ENCODE assay signal across 1 cellular context in the genomic region with DNA sequence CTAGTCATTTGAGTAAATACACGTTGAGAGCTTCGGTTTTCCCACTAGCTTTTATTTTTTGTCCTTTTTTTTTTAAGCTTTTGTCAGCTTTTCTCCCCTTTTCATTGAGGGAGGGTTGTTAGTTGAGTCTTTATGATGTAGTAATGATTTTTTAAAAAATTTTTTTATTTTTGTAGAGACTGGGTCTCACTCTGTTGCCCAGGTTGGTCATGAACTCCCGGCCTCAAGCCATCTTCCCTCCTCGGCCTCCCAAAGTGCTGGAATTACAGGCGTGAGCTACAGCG.
TF ChIP-seq lines count a peak whose summit lies in the region.

No MANE protein-coding gene starts in this region.

TF ChIP-seq in K562, 482 proteins besides CTCF, POLR2A, EP300 and RAD21:
- TF ChIP-seq MAFF (IDR thresholded peaks at IDR 0.05; ENCODE audit: low read length) (no peak), KAT7 (CRISPR knock-in tag; IDR thresholded peaks at IDR 0.05; ENCODE audit: borderline replicate concordance) (0 out of 2 replicates have a peak, but pooled peaks have one; percentile 66), ZNF347 (CRISPR knock-in tag; IDR thresholded peaks at IDR 0.05; ENCODE audit: low read depth) (no peak), ZEB2 (IDR thresholded peaks at IDR 0.05) (no peak), ZFP36 (IDR thresholded peaks at IDR 0.05; ENCODE audit: low read depth, low read length, partially characterized antibody) (no peak), MYNN (IDR thresholded peaks at IDR 0.05) (no peak), MYNN (CRISPR knock-in tag; IDR thresholded peaks at IDR 0.05) (no peak), U2AF2 (optimal IDR thresholded peaks at IDR 0.05; ENCODE audit: low read depth, low read length) (no peak), PRPF4 (IDR thresholded peaks at IDR 0.05; ENCODE audit: insufficient read depth, low read depth, low read length, poor library complexity, severe bottlenecking) (no peak)
- TF ChIP-seq, protein P1, sequence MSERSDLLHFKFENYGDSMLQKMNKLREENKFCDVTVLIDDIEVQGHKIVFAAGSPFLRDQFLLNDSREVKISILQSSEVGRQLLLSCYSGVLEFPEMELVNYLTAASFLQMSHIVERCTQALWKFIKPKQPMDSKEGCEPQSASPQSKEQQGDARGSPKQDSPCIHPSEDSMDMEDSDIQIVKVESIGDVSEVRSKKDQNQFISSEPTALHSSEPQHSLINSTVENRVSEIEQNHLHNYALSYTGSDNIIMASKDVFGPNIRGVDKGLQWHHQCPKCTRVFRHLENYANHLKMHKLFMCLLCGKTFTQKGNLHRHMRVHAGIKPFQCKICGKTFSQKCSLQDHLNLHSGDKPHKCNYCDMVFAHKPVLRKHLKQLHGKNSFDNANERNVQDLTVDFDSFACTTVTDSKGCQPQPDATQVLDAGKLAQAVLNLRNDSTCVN (CRISPR knock-in tag; IDR thresholded peaks at IDR 0.05): no peak
- TF ChIP-seq, protein P2, sequence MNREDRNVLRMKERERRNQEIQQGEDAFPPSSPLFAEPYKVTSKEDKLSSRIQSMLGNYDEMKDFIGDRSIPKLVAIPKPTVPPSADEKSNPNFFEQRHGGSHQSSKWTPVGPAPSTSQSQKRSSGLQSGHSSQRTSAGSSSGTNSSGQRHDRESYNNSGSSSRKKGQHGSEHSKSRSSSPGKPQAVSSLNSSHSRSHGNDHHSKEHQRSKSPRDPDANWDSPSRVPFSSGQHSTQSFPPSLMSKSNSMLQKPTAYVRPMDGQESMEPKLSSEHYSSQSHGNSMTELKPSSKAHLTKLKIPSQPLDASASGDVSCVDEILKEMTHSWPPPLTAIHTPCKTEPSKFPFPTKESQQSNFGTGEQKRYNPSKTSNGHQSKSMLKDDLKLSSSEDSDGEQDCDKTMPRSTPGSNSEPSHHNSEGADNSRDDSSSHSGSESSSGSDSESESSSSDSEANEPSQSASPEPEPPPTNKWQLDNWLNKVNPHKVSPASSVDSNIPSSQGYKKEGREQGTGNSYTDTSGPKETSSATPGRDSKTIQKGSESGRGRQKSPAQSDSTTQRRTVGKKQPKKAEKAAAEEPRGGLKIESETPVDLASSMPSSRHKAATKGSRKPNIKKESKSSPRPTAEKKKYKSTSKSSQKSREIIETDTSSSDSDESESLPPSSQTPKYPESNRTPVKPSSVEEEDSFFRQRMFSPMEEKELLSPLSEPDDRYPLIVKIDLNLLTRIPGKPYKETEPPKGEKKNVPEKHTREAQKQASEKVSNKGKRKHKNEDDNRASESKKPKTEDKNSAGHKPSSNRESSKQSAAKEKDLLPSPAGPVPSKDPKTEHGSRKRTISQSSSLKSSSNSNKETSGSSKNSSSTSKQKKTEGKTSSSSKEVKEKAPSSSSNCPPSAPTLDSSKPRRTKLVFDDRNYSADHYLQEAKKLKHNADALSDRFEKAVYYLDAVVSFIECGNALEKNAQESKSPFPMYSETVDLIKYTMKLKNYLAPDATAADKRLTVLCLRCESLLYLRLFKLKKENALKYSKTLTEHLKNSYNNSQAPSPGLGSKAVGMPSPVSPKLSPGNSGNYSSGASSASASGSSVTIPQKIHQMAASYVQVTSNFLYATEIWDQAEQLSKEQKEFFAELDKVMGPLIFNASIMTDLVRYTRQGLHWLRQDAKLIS (CRISPR knock-in tag; IDR thresholded peaks at IDR 0.05): 0 out of 2 replicates have a peak, but pooled peaks have one; percentile 53
- TF ChIP-seq, protein P3, sequence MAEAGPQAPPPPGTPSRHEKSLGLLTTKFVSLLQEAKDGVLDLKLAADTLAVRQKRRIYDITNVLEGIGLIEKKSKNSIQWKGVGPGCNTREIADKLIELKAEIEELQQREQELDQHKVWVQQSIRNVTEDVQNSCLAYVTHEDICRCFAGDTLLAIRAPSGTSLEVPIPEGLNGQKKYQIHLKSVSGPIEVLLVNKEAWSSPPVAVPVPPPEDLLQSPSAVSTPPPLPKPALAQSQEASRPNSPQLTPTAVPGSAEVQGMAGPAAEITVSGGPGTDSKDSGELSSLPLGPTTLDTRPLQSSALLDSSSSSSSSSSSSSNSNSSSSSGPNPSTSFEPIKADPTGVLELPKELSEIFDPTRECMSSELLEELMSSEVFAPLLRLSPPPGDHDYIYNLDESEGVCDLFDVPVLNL (CRISPR knock-in tag; IDR thresholded peaks at IDR 0.05; ENCODE audit: low read depth): no peak
